Comparison of ENCODE assay signal across 8 cellular contexts in the genomic region with DNA sequence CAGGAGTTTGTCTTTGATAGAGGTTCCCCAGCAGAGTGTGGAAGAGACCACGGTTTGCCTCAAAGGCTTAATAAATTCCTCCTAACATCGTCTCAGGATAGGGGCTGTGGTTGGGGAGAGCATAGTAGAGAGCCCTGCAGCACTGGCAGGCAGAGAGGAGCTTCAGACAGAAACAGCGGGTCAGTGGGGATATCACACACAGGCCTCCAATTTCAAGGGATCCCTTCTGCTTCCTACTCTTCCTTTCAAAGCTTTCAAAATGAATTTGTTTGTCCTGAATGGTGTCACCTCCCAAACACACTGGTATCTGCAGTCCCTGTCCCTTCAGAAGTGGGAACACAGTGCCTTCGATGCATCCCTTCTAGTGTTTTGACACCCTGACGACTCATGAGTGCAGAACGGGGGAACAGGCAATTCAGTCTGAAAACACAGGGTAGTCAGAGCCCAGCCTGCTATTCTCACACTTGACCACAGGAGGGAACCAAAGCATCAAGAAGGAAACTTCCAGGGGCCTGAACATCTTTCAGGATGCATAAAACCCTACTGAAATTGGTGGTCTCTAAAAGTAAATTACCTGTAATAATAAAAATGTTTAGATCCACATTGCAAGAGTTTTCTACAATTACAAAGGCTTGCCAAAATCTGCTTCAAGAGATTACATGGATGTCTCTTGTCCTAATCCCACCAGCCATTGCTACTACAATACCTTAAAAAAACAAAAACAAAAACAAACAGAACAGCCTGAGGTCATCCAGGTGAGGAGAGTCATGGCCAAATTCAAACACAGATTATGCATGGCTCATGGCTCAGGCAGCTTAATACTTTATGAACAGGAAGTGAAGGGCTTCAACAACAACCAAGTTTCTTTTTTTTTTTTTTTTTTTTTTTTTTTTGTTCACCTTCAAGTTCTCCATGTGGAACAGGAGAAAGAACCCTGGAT. TPM values are rescaled to one million over a fixed set of nuclear protein-coding genes. Genes with fewer than 3 reads are reported as not detected.
DNase-seq lines count a peak whose midpoint lies in the region; ATAC-seq and TF ChIP-seq lines count a peak whose summit lies in the region.

No MANE protein-coding gene starts in this region.

- H3K27ac Mint-ChIP-seq in chondrocyte (ENCODE audit: unreplicated experiment) = no peak overlapping the region

- H3K27me3 ChIP-seq in left lung = no peaks in the 10 kb centered on the region

- H3K4me3 Mint-ChIP-seq in chondrocyte (ENCODE audit: unreplicated experiment) = no peak overlapping the region

- H3K36me3 ChIP-seq in left lung = no peaks in the 10 kb centered on the region

- peak; percentile 63 for DNase-seq in DMS153 treated with DMSO at 0.1 percent for 48 hours (lab: John Stamatoyannopoulos, UW; ENCODE audit: unreplicated experiment)
- no peak for DNase-seq in DMS153 (lab: John Stamatoyannopoulos, UW)
- peak; percentile 73 for DNase-seq in NCI-H2171 treated with DMSO at 0.1 percent for 48 hours (lab: John Stamatoyannopoulos, UW)
- DNase-seq in activated CD4-positive, alpha-beta T cell treated with anti-CD3 and anti-CD28 coated beads for 24 hours (ENCODE audit: low read depth in 2 of 2) = peak; percentile 52 to 56
- no peak for DNase-seq in chondrocyte (ENCODE audit: low spot score)
- DNase-seq in left lung = no peak
- DNase-seq in stimulated activated CD4-positive, alpha-beta T cell treated with anti-CD3 and anti-CD28 coated beads, TNF-alpha, amount 100 ng/mL, for 1 hour (ENCODE audit: low read depth in 3 of 3, low spot score in 1 of 3) = peak; percentile 16 to 41 (median 39)

- no peak overlapping the region for H3K4me3 ChIP-seq in left lung

- peaks cover 4 to 24% of the 10 kb centered on the region in 2 donors for H3K4me1 ChIP-seq in left lung

- H3K27ac ChIP-seq in left lung = peak overlapping the region in 1 of 2 donors; percentile 50

- H3K4me1 Mint-ChIP-seq in chondrocyte (ENCODE audit: low read depth) = peaks cover 16% of the 10 kb centered on the region

- ATAC-seq in HG02938 (IDR thresholded peaks at IDR 0.05; ENCODE audit: unreplicated experiment) = peak; percentile 42
- peak; percentile 89 for ATAC-seq in left lung

- no peaks in the 10 kb centered on the region for H3K36me3 Mint-ChIP-seq in chondrocyte (ENCODE audit: low read depth)

- intact Hi-C loops in left lung (cut with DNase I) = loop anchor here in 1 of 2 donors (10.0 kb wide), 1 partner anchor 410 kb away; the partner anchor contains the start of gene PSTPIP2

- TF ChIP-seq CTCF in chondrocyte (IDR thresholded peaks at IDR 0.05) = peak; percentile 94
- peak; percentile 94 to 97 for TF ChIP-seq CTCF in left lung (IDR thresholded peaks at IDR 0.05)

- no peaks in the 10 kb centered on the region for H3K27me3 Mint-ChIP-seq in chondrocyte (ENCODE audit: low read depth)

- no peaks in the 10 kb centered on the region for H3K9me3 Mint-ChIP-seq in chondrocyte (ENCODE audit: low read depth)

- no peaks in the 10 kb centered on the region for H3K9me3 ChIP-seq in left lung

RNA-seq across cellular contexts. Expression of gene SLC14A2, which starts 49.8 kb away (rescaled TPM):
- total RNA-seq in chondrocyte = not detected in 3 replicates
- total RNA-seq in left lung = under 1 TPM; 0.12 to 0.37 TPM

RNA-seq across cellular contexts. Expression of gene SLC14A1, which starts 58.9 kb away (rescaled TPM):
- total RNA-seq in chondrocyte (0.25 TPM in 1 of 3 replicates, not detected in the others), left lung (1 to 10 TPM in 1 of 2 donors, under 1 TPM in 1; 0.86 to 1.6 TPM)

Comparison
In these comparisons a context has a peak if more than half of its experiments do, and no peak if none do; other contexts are left out.
1. DNase-seq: peak in DMS153 treated with DMSO at 0.1 percent for 48 hours (single experiment), NCI-H2171 treated with DMSO at 0.1 percent for 48 hours (single experiment), activated CD4-positive, alpha-beta T cell treated with anti-CD3 and anti-CD28 coated beads for 24 hours (2 of 2) and stimulated activated CD4-positive, alpha-beta T cell treated with anti-CD3 and anti-CD28 coated beads, TNF-alpha, amount 100 ng/mL, for 1 hour (3 of 3); none in DMS153 (single experiment), chondrocyte (single experiment) and left lung (0 of 2).